In genomic region chr10:71421075-71421434, GRCh38 we compare ENCODE assay signal across 33 cellular contexts. TPM values are rescaled to one million over a fixed set of nuclear protein-coding genes. Genes with fewer than 3 reads are reported as not detected.
"Had no signal": no experiment of that assay in that cellular context is flagged by ENCODE, and none has a peak within 500 bp of the region (broad histone marks: within the 10 kb centered on the region; RNA-seq: fewer than 3 reads in every experiment).

No MANE protein-coding gene starts in this region.

- DNase-seq: activated CD4-positive, alpha-beta T cell treated with anti-CD3 and anti-CD28 coated beads, Interleukin-2, amount 10 ng/mL, durations not matched to agents 24 days and 14 days; activated CD4-positive, alpha-beta T cell treated with anti-CD3 and anti-CD28 coated beads, Interleukin-2, amount 50 U/mL, for 4 hours; activated CD8-positive, alpha-beta T cell treated with anti-CD3 and anti-CD28 coated beads for 36 hours; activated effector memory CD4-positive, alpha-beta T cell treated with anti-CD3 and anti-CD28 coated beads, Interleukin-2, amount 50 U/mL, for 16 hours; activated naive CD4-positive, alpha-beta T cell; activated naive CD4-positive, alpha-beta T cell treated with anti-CD3 and anti-CD28 coated beads, Interleukin-2, amount 50 U/mL, for 16 hours; activated naive CD8-positive, alpha-beta T cell treated with anti-CD3 and anti-CD28 coated beads for 36 hours; activated T-cell treated with anti-CD3 and anti-CD28 coated beads, Interleukin-2, amount 50 U/mL, for 1 hour; activated T-cell treated with anti-CD3 and anti-CD28 coated beads, Interleukin-2, amount 50 U/mL, for 72 hours; amniotic stem cell; Kasumi-1; KG1; MG63; NCI-H1048; NCI-H1105 treated with DMSO at 0.1 percent for 48 hours; NCI-H1436; NCI-H1694; NCI-H2029; NCI-H510A; NCI-H526; NCI-H748 treated with DMSO at 0.1 percent for 48 hours; NK-92 treated with Interleukin-12 subunit alpha and Interleukin-12 subunit beta, amount 100 ng/mL, for 24 hours; PC-3; Peyer's patch; RPMI8226; SHP77 treated with DMSO at 0.1 percent for 48 hours; SK-N-SH had no signal

- ATAC-seq: activated CD8-positive, alpha-beta T cell treated with anti-CD3 and anti-CD28 coated beads for 36 hours; activated T-cell treated with anti-CD3 and anti-CD28 coated beads, Interleukin-2, amount 50 U/mL, for 72 hours; activated T-helper 17 cell treated with anti-CD3 and anti-CD28 coated beads, Interleukin-2, amount 50 U/mL, for 72 hours; PC-3 had no signal

- H3K27me3 ChIP-seq: ascending aorta, cardiac muscle cell, MG63, Peyer's patch had no signal

- H3K9me3 ChIP-seq: ascending aorta, MG63, Peyer's patch, SJSA1, SK-N-SH had no signal

- H3K36me3 ChIP-seq: ascending aorta, cardiac muscle cell, MG63, Peyer's patch, SJSA1 had no signal

- H3K9ac ChIP-seq: SK-N-SH had no signal

- H3K4me1 ChIP-seq: ascending aorta, Peyer's patch, SJSA1 had no signal

- H3K4me1 Mint-ChIP-seq: activated CD4-positive, alpha-beta T cell treated with anti-CD3 and anti-CD28 coated beads, Interleukin-2, amount 10 ng/mL, durations not matched to agents 24 days and 14 days; activated naive CD8-positive, alpha-beta T cell treated with anti-CD3 and anti-CD28 coated beads for 36 hours; activated T-helper 17 cell treated with anti-CD3 and anti-CD28 coated beads, Interleukin-2, amount 50 U/mL, for 72 hours had no signal

- H3K36me3 Mint-ChIP-seq: activated naive CD8-positive, alpha-beta T cell treated with anti-CD3 and anti-CD28 coated beads for 36 hours had no signal

- H3K4me3 ChIP-seq: ascending aorta, cardiac muscle cell, MG63, Peyer's patch, SJSA1 had no signal

- H3K27ac Mint-ChIP-seq: activated CD4-positive, alpha-beta T cell treated with anti-CD3 and anti-CD28 coated beads, Interleukin-2, amount 10 ng/mL, durations not matched to agents 24 days and 14 days; activated CD8-positive, alpha-beta T cell treated with anti-CD3 and anti-CD28 coated beads for 36 hours; activated naive CD8-positive, alpha-beta T cell treated with anti-CD3 and anti-CD28 coated beads for 36 hours; activated T-cell treated with anti-CD3 and anti-CD28 coated beads, Interleukin-2, amount 50 U/mL, for 72 hours; activated T-helper 17 cell treated with anti-CD3 and anti-CD28 coated beads, Interleukin-2, amount 50 U/mL, for 72 hours; T-helper 1 cell treated with Interleukin-12 subunit alpha and Interleukin-12 subunit beta and Interleukin-4 antibody, amounts not matched to agents 30 μg/mL and 1 μg/mL, for 36 hours; T-helper 2 cell treated with Interferon-gamma antibody and Interleukin-4, amounts not matched to agents 5 μg/mL and 100 μg/mL, for 36 hours had no signal

- H3K4me3 Mint-ChIP-seq: activated CD4-positive, alpha-beta T cell treated with anti-CD3 and anti-CD28 coated beads, Interleukin-2, amount 10 ng/mL, durations not matched to agents 24 days and 14 days; activated CD8-positive, alpha-beta T cell treated with anti-CD3 and anti-CD28 coated beads for 36 hours; activated naive CD8-positive, alpha-beta T cell treated with anti-CD3 and anti-CD28 coated beads for 36 hours; activated T-cell treated with anti-CD3 and anti-CD28 coated beads, Interleukin-2, amount 50 U/mL, for 72 hours; activated T-helper 17 cell treated with anti-CD3 and anti-CD28 coated beads, Interleukin-2, amount 50 U/mL, for 72 hours; T-helper 1 cell treated with Interleukin-12 subunit alpha and Interleukin-12 subunit beta and Interleukin-4 antibody, amounts not matched to agents 30 μg/mL and 1 μg/mL, for 36 hours; T-helper 2 cell treated with Interferon-gamma antibody and Interleukin-4, amounts not matched to agents 5 μg/mL and 100 μg/mL, for 36 hours had no signal

- H3K27ac ChIP-seq: ascending aorta, cardiac muscle cell, Peyer's patch, SJSA1 had no signal

- H3K9me3 Mint-ChIP-seq: activated CD4-positive, alpha-beta T cell treated with anti-CD3 and anti-CD28 coated beads, Interleukin-2, amount 10 ng/mL, durations not matched to agents 24 days and 14 days; activated CD8-positive, alpha-beta T cell treated with anti-CD3 and anti-CD28 coated beads for 36 hours; activated T-cell treated with anti-CD3 and anti-CD28 coated beads, Interleukin-2, amount 50 U/mL, for 72 hours; activated T-helper 17 cell treated with anti-CD3 and anti-CD28 coated beads, Interleukin-2, amount 50 U/mL, for 72 hours; T-helper 1 cell treated with Interleukin-12 subunit alpha and Interleukin-12 subunit beta and Interleukin-4 antibody, amounts not matched to agents 30 μg/mL and 1 μg/mL, for 36 hours; T-helper 2 cell treated with Interferon-gamma antibody and Interleukin-4, amounts not matched to agents 5 μg/mL and 100 μg/mL, for 36 hours had no signal

RNA-seq across cellular contexts. Expression of gene CDH23, which starts 24.3 kb away (rescaled TPM):
- total RNA-seq: PC-3 had no signal
